Comparison of ENCODE assay signal across 10 cellular contexts in genomic region chr14:104799239-104799599, GRCh38. TPM values are rescaled to one million over a fixed set of nuclear protein-coding genes. Genes with fewer than 3 reads are reported as not detected.
A peak's percentile ranks its signal among the peaks of the same experiment; 100 is the strongest.
DNase-seq lines count a peak whose midpoint lies in the region; ATAC-seq and TF ChIP-seq lines count a peak whose summit lies in the region.
"Had no signal": no experiment of that assay in that cellular context is flagged by ENCODE, and none has a peak within 500 bp of the region (broad histone marks: within the 10 kb centered on the region; RNA-seq: fewer than 3 reads in every experiment).

No MANE protein-coding gene starts in this region.

- H3K9ac ChIP-seq in PC-3 (ENCODE audit: low read length) (no peak overlapping the region), trophoblast cell (ENCODE audit: low read length) (no peak overlapping the region)

- intact Hi-C loops in CD14-positive monocyte (cut with micrococcal nuclease), result loop anchor here in 1 of 2 donors (5.0 to 10.0 kb wide), 2 partner anchors 77 to 186 kb away; partner anchors contain the start of genes ADSS1 and CLBA1
- intact Hi-C loops in PC-3 (cut with micrococcal nuclease), result no loop called here

- no peaks in the 10 kb centered on the region for H3F3A ChIP-seq in PC-3 (ENCODE audit: low read length, unreplicated experiment)

- H3K18ac ChIP-seq in trophoblast cell (ENCODE audit: low read length), result no peak overlapping the region

- peaks cover 24% of the 10 kb centered on the region for H3K79me1 ChIP-seq in trophoblast cell (ENCODE audit: low read length)

- no peak overlapping the region for H4K8ac ChIP-seq in trophoblast cell (ENCODE audit: low read depth, low read length)

- peaks cover 0 to 2% (median 0%) of the 10 kb centered on the region in 7 donors for H3K9me3 Mint-ChIP-seq in CD14-positive monocyte

- H2AFZ ChIP-seq in PC-3 (ENCODE audit: low read length) (no peak overlapping the region), trophoblast cell (ENCODE audit: insufficient read depth, low read length, poor library complexity) (peak overlapping the region; percentile 61)

- no peaks in the 10 kb centered on the region for H3K27me3 ChIP-seq in PC-3 (ENCODE audit: low read length)
- peaks cover 6% of the 10 kb centered on the region for H3K27me3 ChIP-seq in trophoblast cell (ENCODE audit: insufficient read depth, low read length)

- no peak for TF ChIP-seq CTCF in CD14-positive monocyte (IDR thresholded peaks at IDR 0.05)
- no peak for TF ChIP-seq CTCF in PC-3 (conservative IDR thresholded peaks at IDR 0.05; ENCODE audit: low read depth, low read length)

- H3K9me3 ChIP-seq in PC-3 (ENCODE audit: low read length) (no peaks in the 10 kb centered on the region), trophoblast cell (ENCODE audit: insufficient read depth, low read depth, low read length) (peaks cover 7% of the 10 kb centered on the region)

- H4K12ac ChIP-seq in trophoblast cell (ENCODE audit: low read depth, low read length), result peak overlapping the region; percentile 88

- no peak overlapping the region for H3K14ac ChIP-seq in trophoblast cell (ENCODE audit: low read length)

- no peaks in the 10 kb centered on the region for H3K9me2 ChIP-seq in PC-3 (replicated peaks; ENCODE audit: low read length)

- no CpG with 5 or more reads among the region's 7 CpGs for WGBS in trophoblast cell (ENCODE audit: extremely low coverage, insufficient coverage, insufficient read length)

- POLR2A ChIA-PET in PC-3 (lab: Charles Lee; ENCODE audit: unreplicated experiment), result no interaction called here

- peak overlapping the region; percentile 16 for H2BK12ac ChIP-seq in trophoblast cell (ENCODE audit: low read length)

- ATAC-seq in PC-3, result no peak

- H3K27me3 Mint-ChIP-seq in CD14-positive monocyte (ENCODE audit: low read depth in 3 of 3), result peaks cover 21 to 58% (median 33%) of the 10 kb centered on the region in 3 donors

- H2BK120ac ChIP-seq in trophoblast cell (ENCODE audit: insufficient read depth, low read length, poor library complexity), result no peak overlapping the region

- H3K27ac ChIP-seq in PC-3 (ENCODE audit: low read length) (no peak overlapping the region), trophoblast cell (ENCODE audit: low read depth, low read length) (no peak overlapping the region)

- CTCF ChIA-PET in PC-3 (lab: Charles Lee), result interaction anchor here (0.6 kb wide), 1 partner anchor 28 kb away, joined by 3 read pairs; no protein-coding TSS in a partner anchor

- H3K4me2 ChIP-seq in PC-3 (ENCODE audit: low read length) (no peak overlapping the region), trophoblast cell (ENCODE audit: low read length) (peak overlapping the region; percentile 85)

- H3K27ac Mint-ChIP-seq in CD14-positive monocyte, result peak overlapping the region in 3 of 7 donors; percentile 5 to 39 (median 29)

- peak overlapping the region; percentile 64 to 73 for H3K4me3 Mint-ChIP-seq in CD14-positive monocyte

- H3K4me1 Mint-ChIP-seq in CD14-positive monocyte, result peaks cover 34% of the 10 kb centered on the region

- H2BK5ac ChIP-seq in trophoblast cell (ENCODE audit: low read depth, low read length, poor library complexity), result no peak overlapping the region

- peaks cover 0 to 4% of the 10 kb centered on the region in 2 donors for H3K36me3 Mint-ChIP-seq in CD14-positive monocyte

- H3K23ac ChIP-seq in trophoblast cell (ENCODE audit: low read length), result no peak overlapping the region

- no peak overlapping the region for H2AK5ac ChIP-seq in trophoblast cell (ENCODE audit: low read length)

- no TSS peak for BruUV-seq in PC-3 (replicated peaks; lab: Mats Ljungman, UMichigan)

- H4K91ac ChIP-seq in trophoblast cell (ENCODE audit: low read depth, low read length), result peak overlapping the region; percentile 93

- DNase-seq in CD14-positive monocyte (ENCODE audit: low spot score) (no peak), PC-3 (peak; percentile 2), fibroblast of peridontal ligament (ENCODE audit: extremely low read depth) (peak; percentile 4), trophoblast cell (no peak), superior temporal gyrus (ENCODE audit: extremely low spot score) (no peak), NCI-H2171 (lab: John Stamatoyannopoulos, UW) (no peak), COR-L47 (lab: John Stamatoyannopoulos, UW) (no peak), inferior parietal cortex (ENCODE audit: extremely low spot score) (no peak)
- DNase-seq: NCI-H1930; stimulated activated CD4-positive, alpha-beta T cell treated with anti-CD3 and anti-CD28 coated beads, Interleukin-12 subunit alpha, Interleukin-12 subunit beta, amount 100 ng/mL, for 4 hours had no signal

- peaks cover 1% of the 10 kb centered on the region; the same call in 1 of the 2 replicates for H4K20me1 ChIP-seq in PC-3 (ENCODE audit: low read length)

- no peak overlapping the region for H3K4ac ChIP-seq in trophoblast cell (ENCODE audit: low read depth, low read length)

- H3K79me2 ChIP-seq in PC-3 (ENCODE audit: low read length), result peaks cover 26% of the 10 kb centered on the region
- H3K79me2 ChIP-seq in trophoblast cell (ENCODE audit: control insufficient read depth, insufficient read depth, low read length, poor library complexity), result peaks cover 18% of the 10 kb centered on the region

- H3K4me3 ChIP-seq in PC-3 (ENCODE audit: low read length) (no peak overlapping the region), trophoblast cell (ENCODE audit: low read depth, low read length) (no peak overlapping the region)

- H3K4me1 ChIP-seq in PC-3 (ENCODE audit: insufficient read depth, low read length), result peaks cover 36% of the 10 kb centered on the region
- H3K4me1 ChIP-seq in trophoblast cell (ENCODE audit: control insufficient read depth in 1 of 2, insufficient read depth in 2 of 2, low read length in 2 of 2), result peaks cover 15 to 20% of the 10 kb centered on the region in 2 experiments

- no peaks in the 10 kb centered on the region for H3K36me3 ChIP-seq in PC-3 (ENCODE audit: low read depth, low read length)
- H3K36me3 ChIP-seq in trophoblast cell (ENCODE audit: control insufficient read depth in 1 of 2, insufficient read depth in 2 of 2, low read length in 2 of 2), result peaks cover 2 to 6% of the 10 kb centered on the region in 2 experiments

RNA-seq across cellular contexts. Expression of gene ZBTB42, which starts 1.7 kb away (rescaled TPM):
- under 1 TPM; 0.49 to 0.68 TPM for polyA plus RNA-seq in CD14-positive monocyte
- total RNA-seq in PC-3 (2014; rRNA removed), result 9.2 and 11.3 TPM in 2 replicates
- 4.6 and 4.7 TPM in 2 replicates for polyA plus RNA-seq in trophoblast cell (2013)

RNA-seq across cellular contexts. Expression of gene AKT1, which starts 3.7 kb away (rescaled TPM):
- polyA plus RNA-seq in CD14-positive monocyte, result 10 to 100 TPM in 1 of 2 donors, 1 to 10 TPM in 1; 7.2 to 26.4 TPM
- 196 and 212 TPM in 2 replicates for total RNA-seq in PC-3 (2014; rRNA removed)
- polyA plus RNA-seq in trophoblast cell (2013), result 175 TPM in 2 replicates

RNA-seq across cellular contexts. Expression of gene SIVA1, which starts 46.3 kb away (rescaled TPM):
- polyA plus RNA-seq in CD14-positive monocyte, result 100 to 1,000 TPM; 156 to 193 TPM
- total RNA-seq in PC-3 (2014; rRNA removed), result 375 and 519 TPM in 2 replicates
- 88.0 and 93.0 TPM in 2 replicates for polyA plus RNA-seq in trophoblast cell (2013)

Comparison
In these comparisons a context has a peak if more than half of its experiments do, and no peak if none do; other contexts are left out.
1. DNase-seq: peak in PC-3 (single experiment) and fibroblast of peridontal ligament (single experiment); none in CD14-positive monocyte (single experiment), trophoblast cell (0 of 2), superior temporal gyrus (single experiment), NCI-H2171 (single experiment), COR-L47 (single experiment) and inferior parietal cortex (single experiment).